13 cellular contexts compared by ENCODE assay signal in the genomic region with DNA sequence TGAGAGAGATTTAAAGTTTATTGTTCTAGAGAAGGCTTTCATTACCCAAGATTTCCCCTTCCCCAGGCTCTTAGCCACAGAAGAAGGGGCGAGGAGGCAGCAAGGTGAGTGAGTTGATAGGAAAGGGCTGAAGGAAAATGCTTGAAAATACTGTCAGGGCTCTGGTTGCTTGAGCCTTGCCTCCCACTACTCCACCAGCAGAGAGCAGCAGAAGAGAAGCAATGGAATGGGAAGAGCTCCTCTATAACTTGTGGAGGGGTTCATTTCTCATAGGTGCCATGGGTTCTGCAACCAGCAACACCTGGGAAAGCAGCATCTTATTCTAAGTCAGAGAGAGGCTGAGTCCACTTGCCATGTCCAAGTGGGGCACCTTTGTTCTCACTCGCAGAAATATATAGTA.
DNase-seq lines count a peak whose midpoint lies in the region; ATAC-seq, FAIRE-seq and TF ChIP-seq lines count a peak whose summit lies in the region.
"Had no signal": no experiment of that assay in that cellular context is flagged by ENCODE, and none has a peak within 500 bp of the region (broad histone marks: within the 10 kb centered on the region; RNA-seq: fewer than 3 reads in every experiment).

No MANE protein-coding gene starts in this region.

- no peak for ATAC-seq in GM21786 (IDR thresholded peaks at IDR 0.05; ENCODE audit: unreplicated experiment)
- no peak for ATAC-seq in activated CD8-positive, alpha-beta T cell treated with anti-CD3 and anti-CD28 coated beads for 36 hours
- ATAC-seq: activated T-helper 17 cell treated with anti-CD3 and anti-CD28 coated beads, Interleukin-2, amount 50 U/mL, for 72 hours had no signal

- H3K4me1 Mint-ChIP-seq in progenitor cell of endocrine pancreas (ENCODE audit: low read depth), result no peaks in the 10 kb centered on the region
- no peaks in the 10 kb centered on the region for H3K4me1 Mint-ChIP-seq in activated CD8-positive, alpha-beta T cell treated with anti-CD3 and anti-CD28 coated beads for 36 hours (ENCODE audit: low read depth)
- H3K4me1 Mint-ChIP-seq: activated T-helper 17 cell treated with anti-CD3 and anti-CD28 coated beads, Interleukin-2, amount 50 U/mL, for 72 hours had no signal

- H2BK15ac ChIP-seq in H1 (ENCODE audit: low read length), result 0 out of 2 replicates have a peak overlapping the region, but pooled peaks have one; percentile 46

- H4K20me1 ChIP-seq in OCI-LY3 (ENCODE audit: insufficient read depth, low read length) (no peaks in the 10 kb centered on the region), H1 (replicated peaks in 1 of 2; ENCODE audit: control insufficient read depth in 1 of 2, insufficient read depth in 2 of 2, low read length in 2 of 2) (no peaks in the 10 kb centered on the region)

- WGBS in H1 (ENCODE audit: extremely low coverage in 1 of 2, insufficient coverage in 1 of 2, insufficient read length in 1 of 2, insufficient replicate concordance in 2 of 2, low coverage in 1 of 2, low lambda C conversion rate in 2 of 2, missing lambda C conversion rate in 1 of 2), 2 experiments, result 63% methylated on average over 2 of the region's 2 CpGs; no CpG with 5 or more reads in 1 of the 2 experiments

- H3K4me1 ChIP-seq in OCI-LY3 (ENCODE audit: low read length), result peaks cover 78% of the 10 kb centered on the region
- 0 out of 7 replicates have a peak, but pooled peaks cover 0 to 2% (median 0%) of the 10 kb centered on the region in 4 experiments for H3K4me1 ChIP-seq in H1 (replicated peaks in 1 of 4; ENCODE audit: control insufficient read depth in 3 of 4, insufficient read depth in 4 of 4, low read length in 3 of 4)
- H3K4me1 ChIP-seq in right atrium auricular region, result no peaks in the 10 kb centered on the region
- H3K4me1 ChIP-seq: transverse colon had no signal

- FAIRE-seq in H1 (lab: Jason Lieb, UNC), result peak; percentile 91

- no peak overlapping the region for H4K5ac ChIP-seq in H1 (ENCODE audit: insufficient read length, low read depth, low read length)

- no peak for TF ChIP-seq EP300 in H1 (IDR thresholded peaks at IDR 0.05; ENCODE audit: borderline replicate concordance in 1 of 2, low read depth in 2 of 2, low read length in 2 of 2)

- H3K4me3 Mint-ChIP-seq in progenitor cell of endocrine pancreas (ENCODE audit: low read depth), result no peak overlapping the region
- no peak overlapping the region for H3K4me3 Mint-ChIP-seq in activated CD8-positive, alpha-beta T cell treated with anti-CD3 and anti-CD28 coated beads for 36 hours
- H3K4me3 Mint-ChIP-seq: activated T-helper 17 cell treated with anti-CD3 and anti-CD28 coated beads, Interleukin-2, amount 50 U/mL, for 72 hours had no signal

- H3K79me1 ChIP-seq in H1 (ENCODE audit: low read depth, low read length), result no peaks in the 10 kb centered on the region

- no peak overlapping the region for H3K56ac ChIP-seq in H1 (replicated peaks; ENCODE audit: insufficient read length, low read depth, low read length)

- peaks cover 35% of the 10 kb centered on the region for H3K36me3 ChIP-seq in OCI-LY3 (replicated peaks; ENCODE audit: low read depth, low read length)
- H3K36me3 ChIP-seq in H1 (ENCODE audit: control insufficient read depth in 2 of 4, insufficient read depth in 4 of 4, low read length in 3 of 4), result no peaks in the 10 kb centered on the region
- H3K36me3 ChIP-seq in right atrium auricular region, result no peaks in the 10 kb centered on the region
- H3K36me3 ChIP-seq: transverse colon had no signal

- peak; percentile 6 for DNase-seq in HEK293T (ENCODE audit: extremely low spot score)
- no peak for DNase-seq in H1 (ENCODE audit: low read depth in 1 of 2, low spot score in 2 of 2)
- DNase-seq in progenitor cell of endocrine pancreas (ENCODE audit: low spot score, unreplicated experiment), result no peak
- DNase-seq in stimulated activated CD4-positive, alpha-beta T cell treated with anti-CD3 and anti-CD28 coated beads, Interleukin-4, amount 100 ng/mL, for 4 hours, result no peak
- no peak for DNase-seq in right atrium auricular region (ENCODE audit: low spot score)
- DNase-seq in activated CD8-positive, alpha-beta T cell treated with anti-CD3 and anti-CD28 coated beads for 36 hours, result no peak
- DNase-seq: activated CD4-positive, alpha-beta T cell treated with anti-CD3 and anti-CD28 coated beads for 4 hours; central memory CD4-positive, alpha-beta T cell; transverse colon had no signal

- peak overlapping the region; percentile 97 for H3K27ac ChIP-seq in OCI-LY3 (ENCODE audit: low read length)
- H3K27ac ChIP-seq in H1 (ENCODE audit: low read depth, low read length), result no peak overlapping the region
- no peak overlapping the region for H3K27ac ChIP-seq in right atrium auricular region
- H3K27ac ChIP-seq: skin epidermis, transverse colon had no signal

- no peak overlapping the region for H3K14ac ChIP-seq in H1 (ENCODE audit: insufficient read length)

- TF ChIP-seq RAD21 in H1 (IDR thresholded peaks at IDR 0.05 in 1 of 2, conservative IDR thresholded peaks at IDR 0.05 in 1 of 2; ENCODE audit: low read depth in 2 of 2, low read length in 2 of 2), result peak; percentile 91 to 96

- peak overlapping the region; percentile 22; the same call in 1 of the 2 replicates for H3K4me2 ChIP-seq in OCI-LY3 (ENCODE audit: low read length)
- H3K4me2 ChIP-seq in H1 (ENCODE audit: insufficient read depth in 1 of 2, low read depth in 2 of 2, low read length in 2 of 2), result no peak overlapping the region

- no peak overlapping the region for H4K8ac ChIP-seq in H1 (ENCODE audit: extremely low read depth, insufficient read depth, low read length)

- intact Hi-C loops in activated CD8-positive, alpha-beta T cell treated with anti-CD3 and anti-CD28 coated beads for 36 hours (cut with micrococcal nuclease), result no loop called here

- peaks cover 2% of the 10 kb centered on the region; the same call in 1 of the 2 replicates for H3K23me2 ChIP-seq in H1 (ENCODE audit: low read depth, low read length)

- H3K23ac ChIP-seq in H1 (ENCODE audit: insufficient read length), result no peak overlapping the region

- H2AK5ac ChIP-seq in H1 (ENCODE audit: low read depth, low read length), result no peak overlapping the region

- H3K27me3 ChIP-seq in OCI-LY3 (ENCODE audit: low read depth, low read length) (no peaks in the 10 kb centered on the region), H1 (replicated peaks in 1 of 4; ENCODE audit: control insufficient read depth in 3 of 4, extremely low read depth in 1 of 4, insufficient read depth in 3 of 4, low read length in 3 of 4) (peaks cover 0 to 11% (median 6%) of the 10 kb centered on the region in 4 experiments; a peak in 4 of 7 replicates), right atrium auricular region (no peaks in the 10 kb centered on the region)
- H3K27me3 ChIP-seq: transverse colon had no signal

- no peak overlapping the region for H4K91ac ChIP-seq in H1 (replicated peaks; ENCODE audit: insufficient read length, low read length)

- no peak overlapping the region for H2BK20ac ChIP-seq in H1 (ENCODE audit: low read length)

- no peak for TF ChIP-seq POLR2A in H1 (IDR thresholded peaks at IDR 0.05; ENCODE audit: control extremely low read depth in 1 of 2, low read depth in 2 of 2, low read length in 2 of 2)

- H2AFZ ChIP-seq in OCI-LY3 (ENCODE audit: low read depth, low read length) (peak overlapping the region; percentile 58; the same call in 1 of the 2 replicates), H1 (ENCODE audit: low read length) (no peak overlapping the region)

- TF ChIP-seq CTCF in OCI-LY3 (IDR thresholded peaks at IDR 0.05; ENCODE audit: low read depth, low read length), result peak; percentile 86
- peak; percentile 49 to 82 (median 73) for TF ChIP-seq CTCF in H1 (IDR thresholded peaks at IDR 0.05; ENCODE audit: control extremely low read depth in 1 of 3, insufficient read depth in 1 of 3, low read depth in 1 of 3, low read length in 3 of 3)
- peak; percentile 68 for TF ChIP-seq CTCF in progenitor cell of endocrine pancreas (IDR thresholded peaks at IDR 0.05; ENCODE audit: unreplicated experiment)
- no peak for TF ChIP-seq CTCF in right atrium auricular region (IDR thresholded peaks at IDR 0.05)
- TF ChIP-seq CTCF in activated CD8-positive, alpha-beta T cell treated with anti-CD3 and anti-CD28 coated beads for 36 hours (IDR thresholded peaks at IDR 0.05), result no peak

- H3K9ac ChIP-seq in OCI-LY3 (ENCODE audit: low read length), result peak overlapping the region; percentile 62
- no peak overlapping the region for H3K9ac ChIP-seq in H1 (replicated peaks in 1 of 4; ENCODE audit: extremely low read depth in 1 of 4, low read depth in 3 of 4, low read length in 3 of 4)

- H3K36me3 Mint-ChIP-seq in progenitor cell of endocrine pancreas (ENCODE audit: insufficient read depth), result no peaks in the 10 kb centered on the region
- no peaks in the 10 kb centered on the region for H3K36me3 Mint-ChIP-seq in activated CD8-positive, alpha-beta T cell treated with anti-CD3 and anti-CD28 coated beads for 36 hours (ENCODE audit: low read depth)

- no peak overlapping the region for H3K4me3 ChIP-seq in OCI-LY3 (ENCODE audit: low read length)
- H3K4me3 ChIP-seq in H1 (ENCODE audit: extremely low read depth in 1 of 4, insufficient read depth in 2 of 4, low read depth in 3 of 4, low read length in 4 of 4), result no peak overlapping the region
- H3K4me3 ChIP-seq in right atrium auricular region, result no peak overlapping the region
- H3K4me3 ChIP-seq: skin epidermis, transverse colon had no signal

- H3K79me2 ChIP-seq in OCI-LY3 (ENCODE audit: low read length) (peaks cover 7% of the 10 kb centered on the region; the same call in 1 of the 2 replicates), H1 (ENCODE audit: control insufficient read depth in 1 of 2, insufficient read depth in 2 of 2, low read length in 2 of 2) (no peaks in the 10 kb centered on the region)

- no peak overlapping the region for H3K27ac Mint-ChIP-seq in progenitor cell of endocrine pancreas
- no peak overlapping the region for H3K27ac Mint-ChIP-seq in activated CD8-positive, alpha-beta T cell treated with anti-CD3 and anti-CD28 coated beads for 36 hours
- H3K27ac Mint-ChIP-seq: activated T-helper 17 cell treated with anti-CD3 and anti-CD28 coated beads, Interleukin-2, amount 50 U/mL, for 72 hours had no signal

- no peak overlapping the region for H2BK120ac ChIP-seq in H1 (replicated peaks; ENCODE audit: low read depth, low read length)

- H2BK5ac ChIP-seq in H1 (ENCODE audit: low read depth, low read length), result no peak overlapping the region

- peaks cover 16% of the 10 kb centered on the region; the same call in 1 of the 2 replicates for H3K9me3 ChIP-seq in OCI-LY3 (ENCODE audit: insufficient read depth, low read length)
- H3K9me3 ChIP-seq in H1 (ENCODE audit: insufficient read depth in 2 of 2, low read depth in 1 of 2, low read length in 1 of 2), result no peaks in the 10 kb centered on the region
- H3K9me3 ChIP-seq in right atrium auricular region, result no peaks in the 10 kb centered on the region
- H3K9me3 ChIP-seq: transverse colon had no signal

- no peak overlapping the region for H3K4ac ChIP-seq in H1 (replicated peaks; ENCODE audit: insufficient read length, low read depth, low read length)

- H3K18ac ChIP-seq in H1 (ENCODE audit: extremely low read depth, low read length), result no peak overlapping the region

- H3K27me3 Mint-ChIP-seq in progenitor cell of endocrine pancreas, result peaks cover 2% of the 10 kb centered on the region
- H3K27me3 Mint-ChIP-seq in activated CD8-positive, alpha-beta T cell treated with anti-CD3 and anti-CD28 coated beads for 36 hours, result no peaks in the 10 kb centered on the region
- H3K27me3 Mint-ChIP-seq: activated T-helper 17 cell treated with anti-CD3 and anti-CD28 coated beads, Interleukin-2, amount 50 U/mL, for 72 hours had no signal

- POLR2A ChIA-PET in HEK293T (lab: Yijun Ruan, JAX) (no interaction called here), H1 (lab: Charles Lee; ENCODE audit: partially characterized antibody) (no interaction called here)
- POLR2A ChIA-PET in activated CD8-positive, alpha-beta T cell treated with anti-CD3 and anti-CD28 coated beads for 36 hours (lab: Charles Lee), result no interaction called here

- H2BK12ac ChIP-seq in H1 (ENCODE audit: low read depth, low read length), result no peak overlapping the region

- peaks cover 3% of the 10 kb centered on the region for H3K9me3 Mint-ChIP-seq in progenitor cell of endocrine pancreas (ENCODE audit: low read depth)
- peaks cover 4% of the 10 kb centered on the region for H3K9me3 Mint-ChIP-seq in activated CD8-positive, alpha-beta T cell treated with anti-CD3 and anti-CD28 coated beads for 36 hours

- CTCF ChIA-PET in HEK293T (lab: Yijun Ruan, JAX), result no interaction called here
- CTCF ChIA-PET in H1 (lab: Charles Lee; ENCODE audit: partially characterized antibody), result interaction anchor here (0.8 to 2.2 kb wide), 9 partner anchors 9 to 1055 kb away, joined by 3 to 10 read pairs (median 3); no protein-coding TSS in a partner anchor
- CTCF ChIA-PET in activated CD8-positive, alpha-beta T cell treated with anti-CD3 and anti-CD28 coated beads for 36 hours (lab: Charles Lee), result no interaction called here

Comparison
In these comparisons a context has a peak if more than half of its experiments do, and no peak if none do; other contexts are left out.
1. CTCF ChIP-seq: peak in OCI-LY3 (single experiment), H1 (3 of 3) and progenitor cell of endocrine pancreas (single experiment); none in right atrium auricular region (0 of 2) and activated CD8-positive, alpha-beta T cell treated with anti-CD3 and anti-CD28 coated beads for 36 hours (single experiment).